7 cellular contexts compared by ENCODE assay signal in genomic region chr13:40920826-40921225, GRCh38.
DNase-seq lines count a peak whose midpoint lies in the region; ATAC-seq and TF ChIP-seq lines count a peak whose summit lies in the region.

No MANE protein-coding gene starts in this region.

- peak overlapping the region; percentile 62 for H3K4me3 ChIP-seq in HL-60 (replicated peaks; ENCODE audit: insufficient read depth, low read length)
- peak overlapping the region; percentile 69 to 84 for H3K4me3 ChIP-seq in stomach smooth muscle (ENCODE audit: low read length in 2 of 2)

- peak overlapping the region; percentile 95 for H3K27ac Mint-ChIP-seq in activated naive CD8-positive, alpha-beta T cell
- H3K27ac Mint-ChIP-seq in immature natural killer cell: peak overlapping the region; percentile 89 to 92 (median 91)

- no peaks in the 10 kb centered on the region for H3K27me3 Mint-ChIP-seq in activated naive CD8-positive, alpha-beta T cell
- H3K27me3 Mint-ChIP-seq in immature natural killer cell (ENCODE audit: low read depth in 3 of 3): peaks cover 3 to 11% (median 7%) of the 10 kb centered on the region in 3 donors

- H3K4me1 ChIP-seq in stomach smooth muscle (ENCODE audit: control insufficient read depth, insufficient read depth, low read length): peaks cover 10% of the 10 kb centered on the region

- H3K36me3 ChIP-seq in stomach smooth muscle (ENCODE audit: control insufficient read depth in 2 of 2, insufficient read depth in 2 of 2, low read length in 2 of 2): no peaks in the 10 kb centered on the region

- DNase-seq in HL-60 (ENCODE audit: low read depth in 1 of 2, low spot score in 1 of 2) (no peak), immature natural killer cell (no peak), DMS153 treated with DMSO at 0.1 percent for 48 hours (lab: John Stamatoyannopoulos, UW; ENCODE audit: unreplicated experiment) (no peak)

- H3K27ac ChIP-seq in HL-60 (replicated peaks): peak overlapping the region; percentile 75
- H3K27ac ChIP-seq in stomach smooth muscle (ENCODE audit: low read length): peak overlapping the region; percentile 76

- H3K36me3 Mint-ChIP-seq in activated naive CD8-positive, alpha-beta T cell: peaks cover 5% of the 10 kb centered on the region
- peaks cover 0 to 2% (median 0%) of the 10 kb centered on the region in 3 donors for H3K36me3 Mint-ChIP-seq in immature natural killer cell

- TF ChIP-seq CTCF in HL-60 (IDR thresholded peaks at IDR 0.05; ENCODE audit: insufficient read depth, low read length): no peak

- no peaks in the 10 kb centered on the region for H3K9me3 ChIP-seq in stomach smooth muscle (ENCODE audit: control insufficient read depth in 2 of 2, low read length in 2 of 2)

- H3K27me3 ChIP-seq in HL-60 (ENCODE audit: insufficient read depth, poor library complexity, severe bottlenecking) (no peaks in the 10 kb centered on the region), stomach smooth muscle (ENCODE audit: control insufficient read depth in 1 of 2, insufficient read depth in 2 of 2, low read length in 2 of 2) (no peaks in the 10 kb centered on the region)

- H3K4me1 Mint-ChIP-seq in activated naive CD8-positive, alpha-beta T cell (ENCODE audit: low read depth): peaks cover 31% of the 10 kb centered on the region
- peaks cover 32 to 47% of the 10 kb centered on the region in 2 donors for H3K4me1 Mint-ChIP-seq in immature natural killer cell

- no peak for ATAC-seq in GM18861 (IDR thresholded peaks at IDR 0.05; ENCODE audit: unreplicated experiment)
- ATAC-seq in HG03097 (IDR thresholded peaks at IDR 0.05; ENCODE audit: low FRiP score, unreplicated experiment): no peak

- peak overlapping the region; percentile 61 to 75 for H3K9ac ChIP-seq in stomach smooth muscle (ENCODE audit: low read length in 2 of 2)

- no peaks in the 10 kb centered on the region for H3K9me3 Mint-ChIP-seq in activated naive CD8-positive, alpha-beta T cell (ENCODE audit: low read depth)
- no peaks in the 10 kb centered on the region for H3K9me3 Mint-ChIP-seq in immature natural killer cell

- peak overlapping the region; percentile 95 for H3K4me3 Mint-ChIP-seq in activated naive CD8-positive, alpha-beta T cell
- H3K4me3 Mint-ChIP-seq in immature natural killer cell: peak overlapping the region; percentile 93 to 96 (median 95)
